10 cellular contexts compared by ENCODE assay signal in genomic region chr6:170369439-170369838, GRCh38.
"Had no signal": no experiment of that assay in that cellular context is flagged by ENCODE, and none has a peak within 500 bp of the region (broad histone marks: within the 10 kb centered on the region; RNA-seq: fewer than 3 reads in every experiment).

No MANE protein-coding gene starts in this region.

- DNase-seq: activated CD4-positive, alpha-beta T cell treated with anti-CD3 and anti-CD28 coated beads, Interleukin-2, amount 50 U/mL, for 4 hours; activated CD4-positive, CD25-positive, alpha-beta regulatory T cell treated with anti-CD3 and anti-CD28 coated beads, Interleukin-2, amount 50 U/mL, for 72 hours; activated naive CD4-positive, alpha-beta T cell treated with anti-CD3 and anti-CD28 coated beads, Interleukin-2, amount 10 ng/mL, durations not matched to agents 7 days and 5 days; stimulated activated CD4-positive, alpha-beta T cell treated with anti-CD3 and anti-CD28 coated beads, Interleukin-12 subunit alpha, Interleukin-12 subunit beta, amount 100 ng/mL, for 4 hours; T-helper 1 cell; T1000 had no signal

- H3K27me3 Mint-ChIP-seq: activated naive CD4-positive, alpha-beta T cell treated with anti-CD3 and anti-CD28 coated beads, Interleukin-2, amount 10 ng/mL, durations not matched to agents 7 days and 5 days had no signal

- H3K36me3 ChIP-seq: neural progenitor cell had no signal

- H3K4me1 Mint-ChIP-seq: activated naive CD4-positive, alpha-beta T cell treated with anti-CD3 and anti-CD28 coated beads, Interleukin-2, amount 10 ng/mL, durations not matched to agents 7 days and 5 days had no signal

- H3K4me3 Mint-ChIP-seq: activated naive CD4-positive, alpha-beta T cell treated with anti-CD3 and anti-CD28 coated beads, Interleukin-2, amount 10 ng/mL, durations not matched to agents 7 days and 5 days; neural progenitor cell; stimulated activated effector memory CD8-positive, alpha-beta T cell treated with anti-CD3 and anti-CD28 coated beads, Interleukin-12 subunit alpha, Interleukin-12 subunit beta, amount 100 ng/mL, for 72 hours had no signal

- H3K27me3 ChIP-seq: gastroesophageal sphincter, neural progenitor cell had no signal

- ATAC-seq: gastroesophageal sphincter, SK-N-SH treated with all-trans-retinoic acid at 6 μM for 48 hours had no signal

- H3K9me3 Mint-ChIP-seq: activated naive CD4-positive, alpha-beta T cell treated with anti-CD3 and anti-CD28 coated beads, Interleukin-2, amount 10 ng/mL, durations not matched to agents 7 days and 5 days; neural progenitor cell; stimulated activated effector memory CD8-positive, alpha-beta T cell treated with anti-CD3 and anti-CD28 coated beads, Interleukin-12 subunit alpha, Interleukin-12 subunit beta, amount 100 ng/mL, for 72 hours had no signal

- H3K27ac ChIP-seq: gastroesophageal sphincter, neural progenitor cell had no signal

- H3K4me1 ChIP-seq: neural progenitor cell had no signal

- H3K4me3 ChIP-seq: gastroesophageal sphincter, neural progenitor cell had no signal

- H3K27ac Mint-ChIP-seq: activated naive CD4-positive, alpha-beta T cell treated with anti-CD3 and anti-CD28 coated beads, Interleukin-2, amount 10 ng/mL, durations not matched to agents 7 days and 5 days; neural progenitor cell; stimulated activated effector memory CD8-positive, alpha-beta T cell treated with anti-CD3 and anti-CD28 coated beads, Interleukin-12 subunit alpha, Interleukin-12 subunit beta, amount 100 ng/mL, for 72 hours had no signal

- H3K9me3 ChIP-seq: gastroesophageal sphincter had no signal
